ENCODE assay signal across 10 cellular contexts in the genomic region with DNA sequence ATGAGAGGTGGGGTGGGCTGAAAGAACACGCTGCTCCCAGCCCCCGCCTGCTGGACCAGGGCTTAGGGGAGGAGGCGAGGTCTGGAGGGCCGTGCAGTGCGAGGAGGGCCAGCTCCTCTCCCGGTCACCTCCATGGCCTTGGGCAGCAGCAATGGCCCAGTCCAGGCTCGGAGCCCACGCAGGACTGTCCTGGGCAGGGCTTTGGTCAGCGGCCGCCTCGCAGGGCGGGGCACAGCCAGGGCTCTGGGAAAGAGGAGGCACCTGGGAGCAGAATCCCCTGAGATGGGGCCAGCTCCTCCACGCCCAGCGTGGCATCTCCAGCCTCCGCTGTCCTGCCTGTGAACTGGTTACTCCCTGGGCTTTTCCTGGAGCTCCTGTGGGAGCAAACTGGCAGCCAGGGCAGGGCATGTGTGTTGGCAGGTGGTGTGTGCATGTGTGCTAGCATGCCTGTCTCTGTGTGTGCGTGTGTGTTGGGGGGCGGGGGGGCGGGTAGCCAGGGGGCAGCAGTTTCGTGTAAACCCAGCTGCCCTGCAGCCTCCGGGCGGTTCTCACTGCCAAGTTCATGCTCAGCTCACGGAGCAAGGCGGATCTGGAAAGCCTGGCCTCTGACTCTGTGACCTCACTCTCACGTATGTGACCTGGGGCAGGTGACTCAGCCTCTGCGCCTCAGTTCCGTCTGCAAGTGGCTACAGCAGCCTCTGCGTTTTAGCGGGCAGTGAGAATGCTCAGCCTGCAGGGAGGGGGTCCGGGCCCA. TPM values are rescaled to one million over a fixed set of nuclear protein-coding genes. Genes with fewer than 3 reads are reported as not detected.
DNase-seq lines count a peak whose midpoint lies in the region; FAIRE-seq and TF ChIP-seq lines count a peak whose summit lies in the region.
"Had no signal": no experiment of that assay in that cellular context is flagged by ENCODE, and none has a peak within 500 bp of the region (broad histone marks: within the 10 kb centered on the region; RNA-seq: fewer than 3 reads in every experiment).

No MANE protein-coding gene starts in this region.

- H3K4me3 ChIP-seq in brain microvascular endothelial cell (ENCODE audit: low read depth, low read length) (no peak overlapping the region), kidney (ENCODE audit: low read length in 2 of 2) (no peak overlapping the region), ovary (no peak overlapping the region), tibial nerve (no peak overlapping the region)

- TF ChIP-seq EP300 in ovary (IDR thresholded peaks at IDR 0.05) (no peak), tibial nerve (IDR thresholded peaks at IDR 0.05) (no peak)

- DNase-seq in COLO668 (lab: John Stamatoyannopoulos, UW; ENCODE audit: unreplicated experiment) (peak; percentile 62), HT-29 (ENCODE audit: low spot score) (peak; percentile 72), brain microvascular endothelial cell (peak; percentile 18), kidney (peak; percentile 88), NCI-H524 treated with DMSO at 0.1 percent for 48 hours (lab: John Stamatoyannopoulos, UW) (no peak), NCI-H69 (lab: John Stamatoyannopoulos, UW) (no peak), ovary (no peak), tibial nerve (ENCODE audit: low spot score in 2 of 2) (no peak)
- DNase-seq: NCI-H1930 had no signal

- in situ Hi-C loops in brain microvascular endothelial cell (cut with HindIII; ENCODE audit: low pct_ligation_motif_present, low sequenced_read_pairs), result no loop called here

- 51 to 54% (median 52%) methylated on average over 29 of the region's 29 CpGs for WGBS in ovary, 3 donors
- WGBS in tibial nerve, 2 donors, result 64 to 69% methylated on average over 13 to 21 of the region's 29 CpGs

- H3K4me1 ChIP-seq in kidney (ENCODE audit: control insufficient read depth in 1 of 2, insufficient read depth in 1 of 2, low read depth in 1 of 2, low read length in 2 of 2) (peaks cover 0 to 3% of the 10 kb centered on the region in 2 donors), ovary (ENCODE audit: insufficient read depth) (no peaks in the 10 kb centered on the region), tibial nerve (peaks cover 0 to 7% (median 0%) of the 10 kb centered on the region in 4 donors)

- no peak overlapping the region for H3K9ac ChIP-seq in kidney (ENCODE audit: low read length in 2 of 2)

- no peak for FAIRE-seq in kidney (lab: Jason Lieb, UNC)

- intact Hi-C loops in kidney (cut with DNase I), result no loop called here
- intact Hi-C loops in ovary (cut with DNase I), result no loop called here

- TF ChIP-seq POLR2A in ovary (IDR thresholded peaks at IDR 0.05), result no peak
- no peak for TF ChIP-seq POLR2A in tibial nerve (IDR thresholded peaks at IDR 0.05)

- H3K27me3 ChIP-seq in brain microvascular endothelial cell (replicated peaks) (no peaks in the 10 kb centered on the region), ovary (no peaks in the 10 kb centered on the region), tibial nerve (no peaks in the 10 kb centered on the region)

- H3K27ac ChIP-seq in brain microvascular endothelial cell, result no peak overlapping the region
- no peak overlapping the region for H3K27ac ChIP-seq in kidney (ENCODE audit: low read depth in 2 of 2, low read length in 2 of 2)
- no peak overlapping the region for H3K27ac ChIP-seq in ovary
- H3K27ac ChIP-seq in tibial nerve, result peak overlapping the region in 1 of 4 donors; percentile 19
- H3K27ac ChIP-seq: C4-2B had no signal

- H3K36me3 ChIP-seq in brain microvascular endothelial cell (replicated peaks) (no peaks in the 10 kb centered on the region), kidney (ENCODE audit: control insufficient read depth in 1 of 2, insufficient read depth in 2 of 2, low read length in 2 of 2) (no peaks in the 10 kb centered on the region), ovary (no peaks in the 10 kb centered on the region), tibial nerve (peaks cover 0 to 30% (median 0%) of the 10 kb centered on the region in 3 donors)

- TF ChIP-seq CTCF in brain microvascular endothelial cell (IDR thresholded peaks at IDR 0.05; ENCODE audit: low read depth, low read length, missing control alignments) (no peak), kidney (IDR thresholded peaks at IDR 0.05; ENCODE audit: borderline replicate concordance, extremely low read depth, insufficient read depth) (no peak), ovary (IDR thresholded peaks at IDR 0.05) (no peak), tibial nerve (IDR thresholded peaks at IDR 0.05) (no peak)

- no peaks in the 10 kb centered on the region for H3K9me3 ChIP-seq in kidney (ENCODE audit: control insufficient read depth in 1 of 2, low read length in 2 of 2)
- H3K9me3 ChIP-seq in ovary, result no peaks in the 10 kb centered on the region
- H3K9me3 ChIP-seq in tibial nerve, result no peaks in the 10 kb centered on the region

RNA-seq across cellular contexts. Expression of a gene that starts 27.5 kb away (rescaled TPM):
- 124 and 137 TPM in 2 replicates for total RNA-seq in HT-29 (2014; rRNA removed; shearing (Covaris generic))
- 39.3 TPM for total RNA-seq in kidney
- polyA plus RNA-seq in kidney (ENCODE audit: insufficient read depth, low read depth, low replicate concordance), result 15.5 TPM
- total RNA-seq in ovary, result 1 to 10 TPM in 6 of 7 donors, under 1 TPM in 1; 1.00 to 8.4 (median 2.5) TPM
- polyA plus RNA-seq in ovary, result 1 to 10 TPM in 1 of 2 donors, under 1 TPM in 1; 0.13 to 1.7 TPM
- 10 to 100 TPM; 10.0 to 19.2 (median 17.1) TPM for total RNA-seq in tibial nerve

Comparison
In these comparisons a context has a peak if more than half of its experiments do, and no peak if none do; other contexts are left out.
1. DNase-seq: peak in COLO668 (single experiment), HT-29 (single experiment), brain microvascular endothelial cell (single experiment) and kidney (single experiment); none in NCI-H524 treated with DMSO at 0.1 percent for 48 hours (single experiment), NCI-H69 (single experiment), ovary (0 of 5) and tibial nerve (0 of 2).